Comparison of ENCODE assay signal across 20 cellular contexts in the genomic region with DNA sequence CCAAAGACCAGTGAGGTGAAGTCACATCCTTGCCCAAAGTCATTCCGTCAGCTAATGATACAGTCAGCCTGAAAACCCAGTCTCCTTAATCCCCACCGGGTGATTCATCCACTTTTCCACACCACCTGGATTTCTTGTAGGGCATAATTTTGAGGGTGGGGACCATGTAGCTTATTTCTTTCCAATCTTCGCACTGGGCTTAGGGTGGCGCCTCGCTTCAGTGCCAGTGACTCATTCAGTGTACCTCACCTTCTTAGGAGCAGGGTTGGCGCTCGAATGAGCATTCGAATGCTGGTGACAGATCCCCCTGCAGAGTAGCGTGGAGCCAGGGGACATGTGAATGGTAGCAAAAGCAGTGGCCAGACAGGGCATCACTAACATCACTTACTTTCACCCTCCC. TPM values are rescaled to one million over a fixed set of nuclear protein-coding genes. Genes with fewer than 3 reads are reported as not detected.
A peak's percentile ranks its signal among the peaks of the same experiment; 100 is the strongest.
DNase-seq lines count a peak whose midpoint lies in the region; ATAC-seq and TF ChIP-seq lines count a peak whose summit lies in the region.
"Had no signal": no experiment of that assay in that cellular context is flagged by ENCODE, and none has a peak within 500 bp of the region (broad histone marks: within the 10 kb centered on the region; RNA-seq: fewer than 3 reads in every experiment).

No MANE protein-coding gene starts in this region.

- H3K4me2 ChIP-seq in HCT116 (ENCODE audit: low read length) (0 out of 2 replicates have a peak overlapping the region, but pooled peaks have one; percentile 1), PC-9 (peak overlapping the region; percentile 26)

- peaks cover 17 to 31% of the 10 kb centered on the region in 2 experiments for H3K4me1 ChIP-seq in HCT116 (ENCODE audit: control insufficient read depth in 1 of 2, insufficient read depth in 2 of 2, low read length in 2 of 2)
- H3K4me1 ChIP-seq in PC-9 (replicated peaks; ENCODE audit: insufficient read depth), result peaks cover 59% of the 10 kb centered on the region

- no peaks in the 10 kb centered on the region for H3K27me3 Mint-ChIP-seq in progenitor cell of endocrine pancreas

- H2AFZ ChIP-seq in HCT116 (ENCODE audit: low read depth, low read length, poor library complexity, severe bottlenecking) (no peak overlapping the region), PC-9 (no peak overlapping the region)

- no peak for TF ChIP-seq RAD21 in HCT116 (IDR thresholded peaks at IDR 0.05; ENCODE audit: low read depth)

- H3K36me3 ChIP-seq in HCT116 (ENCODE audit: control insufficient read depth in 1 of 2, insufficient read depth in 2 of 2, low read length in 2 of 2), result no peaks in the 10 kb centered on the region
- no peaks in the 10 kb centered on the region for H3K36me3 ChIP-seq in PC-9 (ENCODE audit: low read depth)
- H3K36me3 ChIP-seq: HAP-1, sigmoid colon, thoracic aorta had no signal

- H3K4me3 Mint-ChIP-seq in progenitor cell of endocrine pancreas (ENCODE audit: low read depth), result no peak overlapping the region
- H3K4me3 Mint-ChIP-seq: activated CD4-positive, alpha-beta memory T cell treated with anti-CD3 and anti-CD28 coated beads, Interleukin-2, amount 10 ng/mL, durations not matched to agents 7 days and 5 days; activated naive CD4-positive, alpha-beta T cell treated with anti-CD3 and anti-CD28 coated beads for 36 hours; naive thymus-derived CD8-positive, alpha-beta T cell had no signal

- H3K27ac ChIP-seq in HCT116 (ENCODE audit: low read depth, low read length) (no peak overlapping the region), PC-9 (no peak overlapping the region)
- H3K27ac ChIP-seq: esophagus muscularis mucosa, HL-60, sigmoid colon, thoracic aorta had no signal

- H4K20me1 ChIP-seq in HCT116 (ENCODE audit: insufficient read depth), result no peaks in the 10 kb centered on the region
- no peaks in the 10 kb centered on the region for H4K20me1 ChIP-seq in PC-9 (ENCODE audit: insufficient read depth)

- BruUV-seq in HCT116 (replicated peaks; lab: Mats Ljungman, UMichigan), result no TSS peak
- BruUV-seq in PC-9 (replicated peaks; lab: Mats Ljungman, UMichigan), result no TSS peak

- no peaks in the 10 kb centered on the region for H3K9me3 ChIP-seq in HCT116 (ENCODE audit: control insufficient read depth in 1 of 2, insufficient read depth in 1 of 2, low read depth in 1 of 2, low read length in 2 of 2)
- H3K9me3 ChIP-seq in PC-9 (ENCODE audit: insufficient read depth, low read depth), result no peaks in the 10 kb centered on the region
- H3K9me3 ChIP-seq: esophagus muscularis mucosa, HAP-1, sigmoid colon, thoracic aorta had no signal

- H3K4me3 ChIP-seq in HCT116 (replicated peaks in 1 of 2; ENCODE audit: low read depth in 1 of 2, low read length in 2 of 2) (no peak overlapping the region), PC-9 (no peak overlapping the region)
- H3K4me3 ChIP-seq: esophagus muscularis mucosa, HAP-1, sigmoid colon, thoracic aorta had no signal

- intact Hi-C loops in HCT116 (cut with micrococcal nuclease) (no loop called here), PC-9 (cut with micrococcal nuclease; ENCODE audit: unreplicated experiment) (no loop called here)

- CTCF ChIA-PET in HCT116 (lab: Charles Lee) (no interaction called here), PC-9 (lab: Charles Lee) (interaction anchor here (0.5 kb wide), 1 partner anchor 224 kb away, joined by 3 read pairs; no protein-coding TSS in a partner anchor)

- H3K79me2 ChIP-seq in HCT116 (ENCODE audit: insufficient read depth, low read length), result no peaks in the 10 kb centered on the region
- no peaks in the 10 kb centered on the region for H3K79me2 ChIP-seq in PC-9 (ENCODE audit: low read depth)

- H3K9ac ChIP-seq in HCT116 (ENCODE audit: low read length), result no peak overlapping the region

- peaks cover 11% of the 10 kb centered on the region; the same call in 1 of the 2 replicates for H3F3A ChIP-seq in PC-9 (ENCODE audit: insufficient read depth, low read depth)

- RAD21 ChIA-PET in HCT116 (lab: Charles Lee; ENCODE audit: low non-redundant PET in 1 of 2, low total read pairs in 2 of 2, uncharacterized antibody in 2 of 2, unreplicated experiment in 2 of 2), result no interaction called here

- ATAC-seq in HCT116 (no peak), esophagus mucosa (peak; percentile 95), HG02678 (IDR thresholded peaks at IDR 0.05; ENCODE audit: unreplicated experiment) (no peak), GM21825 (IDR thresholded peaks at IDR 0.05; ENCODE audit: unreplicated experiment) (no peak), HG02970 (IDR thresholded peaks at IDR 0.05; ENCODE audit: low FRiP score, unreplicated experiment) (no peak)
- ATAC-seq: left cardiac atrium; naive thymus-derived CD8-positive, alpha-beta T cell had no signal

- peaks cover 18% of the 10 kb centered on the region; the same call in 1 of the 2 replicates for H3K27me3 ChIP-seq in HCT116 (ENCODE audit: insufficient read depth, low read length)
- no peaks in the 10 kb centered on the region for H3K27me3 ChIP-seq in PC-9 (ENCODE audit: insufficient read depth, low read depth)
- H3K27me3 ChIP-seq: esophagus muscularis mucosa, sigmoid colon had no signal

- H3K9me2 ChIP-seq in HCT116 (ENCODE audit: insufficient read depth) (no peaks in the 10 kb centered on the region), PC-9 (ENCODE audit: insufficient read depth) (no peaks in the 10 kb centered on the region)

- H3K4me1 Mint-ChIP-seq in progenitor cell of endocrine pancreas (ENCODE audit: low read depth), result peaks cover 77% of the 10 kb centered on the region

- POLR2A ChIA-PET in HCT116 (lab: Charles Lee), result no interaction called here
- POLR2A ChIA-PET in PC-9 (lab: Charles Lee; ENCODE audit: unreplicated experiment), result interaction anchor here (0.5 kb wide), 1 partner anchor 14 kb away, joined by 4 read pairs; no protein-coding TSS in a partner anchor

- peaks cover 3% of the 10 kb centered on the region for H3K36me3 Mint-ChIP-seq in progenitor cell of endocrine pancreas (ENCODE audit: insufficient read depth)
- H3K36me3 Mint-ChIP-seq: naive thymus-derived CD8-positive, alpha-beta T cell had no signal

- TF ChIP-seq POLR2A in HCT116 (IDR thresholded peaks at IDR 0.05; ENCODE audit: borderline replicate concordance, extremely low read depth, insufficient read depth, insufficient read length), result no peak

- peak overlapping the region; percentile 26 for H3K27ac Mint-ChIP-seq in progenitor cell of endocrine pancreas
- H3K27ac Mint-ChIP-seq: activated CD4-positive, alpha-beta memory T cell treated with anti-CD3 and anti-CD28 coated beads, Interleukin-2, amount 10 ng/mL, durations not matched to agents 7 days and 5 days; activated naive CD4-positive, alpha-beta T cell treated with anti-CD3 and anti-CD28 coated beads for 36 hours; naive thymus-derived CD8-positive, alpha-beta T cell had no signal

- no peak for DNase-seq in HCT116 (ENCODE audit: low read depth, low spot score)
- peak in 1 of 2 experiments; percentile 76 for DNase-seq in PC-9
- no peak for DNase-seq in progenitor cell of endocrine pancreas (ENCODE audit: low spot score, unreplicated experiment)
- DNase-seq: activated CD4-positive, alpha-beta memory T cell treated with anti-CD3 and anti-CD28 coated beads, Interleukin-2, amount 10 ng/mL, durations not matched to agents 7 days and 5 days; activated naive CD4-positive, alpha-beta T cell treated with anti-CD3 and anti-CD28 coated beads for 36 hours; activated T-cell treated with anti-CD3 and anti-CD28 coated beads, Interleukin-2, amount 50 U/mL, for 48 hours; cerebellar nuclear complex; left cardiac atrium; MM.1S; NCI-H1694; sigmoid colon had no signal

- no peak for TF ChIP-seq CTCF in HCT116 (IDR thresholded peaks at IDR 0.05 in 2 of 3, conservative IDR thresholded peaks at IDR 0.05 in 1 of 3; ENCODE audit: borderline replicate concordance in 1 of 3, insufficient read depth in 1 of 3, low read depth in 2 of 3, low read length in 2 of 3)
- TF ChIP-seq CTCF in PC-9 (conservative IDR thresholded peaks at IDR 0.05), result no peak
- TF ChIP-seq CTCF in progenitor cell of endocrine pancreas (IDR thresholded peaks at IDR 0.05; ENCODE audit: unreplicated experiment), result no peak

- no peaks in the 10 kb centered on the region for H3K9me3 Mint-ChIP-seq in progenitor cell of endocrine pancreas (ENCODE audit: low read depth)
- H3K9me3 Mint-ChIP-seq: activated CD4-positive, alpha-beta memory T cell treated with anti-CD3 and anti-CD28 coated beads, Interleukin-2, amount 10 ng/mL, durations not matched to agents 7 days and 5 days; activated naive CD4-positive, alpha-beta T cell treated with anti-CD3 and anti-CD28 coated beads for 36 hours; naive thymus-derived CD8-positive, alpha-beta T cell had no signal

TF ChIP-seq in HCT116, 20 proteins besides CTCF, POLR2A, EP300 and RAD21:
- no peak for TF ChIP-seq POLR2AphosphoS5 (IDR thresholded peaks at IDR 0.05; ENCODE audit: low read depth, low read length)
- TF ChIP-seq FOSL1 (IDR thresholded peaks at IDR 0.05; ENCODE audit: low read depth), result peak; percentile 42; the same call in 1 of the 2 replicates
- no peak for TF ChIP-seq CEBPB (IDR thresholded peaks at IDR 0.05; ENCODE audit: low read depth)
- no peak for TF ChIP-seq TCF7L2 (IDR thresholded peaks at IDR 0.05; ENCODE audit: borderline replicate concordance, extremely low read depth, insufficient read depth, insufficient read length)

RNA-seq across cellular contexts. Expression of a gene that starts 24.0 kb away (rescaled TPM):
- total RNA-seq in HCT116 (2021; ENCODE audit: unreplicated experiment), result 1.0 TPM
- 0.59 and 0.76 TPM in 2 replicates for polyA plus RNA-seq in HCT116 (2012)
- 8.2 and 11.0 TPM in 2 replicates for total RNA-seq in PC-9 (2021)
- 1.5 TPM for total RNA-seq in esophagus mucosa
- total RNA-seq in progenitor cell of endocrine pancreas, result 128 and 129 TPM in 2 replicates

RNA-seq across cellular contexts. Expression of a gene that starts 45.7 kb away (rescaled TPM):
- 168 TPM for total RNA-seq in HCT116 (2021; ENCODE audit: unreplicated experiment)
- polyA plus RNA-seq in HCT116 (2012), result 166 and 208 TPM in 2 replicates
- 141 and 196 TPM in 2 replicates for total RNA-seq in PC-9 (2021)
- 99.7 TPM for total RNA-seq in esophagus mucosa
- 282 and 285 TPM in 2 replicates for total RNA-seq in progenitor cell of endocrine pancreas

Comparison
In these comparisons a context has a peak if more than half of its experiments do, and no peak if none do; other contexts are left out.
1. RNA of a gene that starts 24.0 kb away (total RNA-seq): 128 to 129 TPM in progenitor cell of endocrine pancreas; 8.2 to 11.0 TPM in PC-9, 1.5 TPM in esophagus mucosa (single experiment) and 1.0 TPM in HCT116 (single experiment); every median in the first group is over 10 times any median in the second.